1 cellular context compared by ENCODE assay signal in the genomic region with DNA sequence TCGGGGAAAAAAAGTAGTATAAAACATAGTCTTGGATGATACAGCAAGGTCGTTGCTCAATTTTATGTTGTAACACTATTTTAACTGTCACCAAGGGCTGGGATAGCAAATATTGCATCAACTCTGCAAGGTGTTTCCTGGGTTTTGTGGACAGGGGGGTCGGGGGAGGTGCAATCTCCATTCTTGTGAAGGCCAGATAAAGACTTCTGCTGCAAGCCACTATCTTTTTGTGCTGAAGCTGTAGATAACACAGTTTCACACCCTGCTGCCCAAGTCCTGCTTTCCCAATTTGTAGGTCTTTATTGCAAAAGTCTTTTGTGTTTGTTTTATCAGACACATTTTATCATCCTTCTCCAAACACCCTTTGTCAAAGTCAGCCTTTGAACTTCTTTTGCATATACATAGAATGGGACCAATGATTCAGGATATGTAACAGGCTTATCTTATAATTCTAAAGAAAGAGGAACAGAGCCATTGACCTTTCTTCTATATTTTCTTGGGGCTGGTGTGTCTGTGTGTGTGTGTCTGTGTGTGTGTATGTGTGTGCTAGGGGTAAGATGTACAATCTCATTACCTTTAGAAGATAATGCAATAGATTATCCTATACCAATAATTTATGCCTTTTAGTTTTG.
A peak's percentile ranks its signal among the peaks of the same experiment; 100 is the strongest.
TF ChIP-seq lines count a peak whose summit lies in the region.

No MANE protein-coding gene starts in this region.

TF ChIP-seq in K562, 482 proteins besides CTCF, POLR2A, EP300 and RAD21 (continued from another document and continues in another):
- TF ChIP-seq, protein P1, sequence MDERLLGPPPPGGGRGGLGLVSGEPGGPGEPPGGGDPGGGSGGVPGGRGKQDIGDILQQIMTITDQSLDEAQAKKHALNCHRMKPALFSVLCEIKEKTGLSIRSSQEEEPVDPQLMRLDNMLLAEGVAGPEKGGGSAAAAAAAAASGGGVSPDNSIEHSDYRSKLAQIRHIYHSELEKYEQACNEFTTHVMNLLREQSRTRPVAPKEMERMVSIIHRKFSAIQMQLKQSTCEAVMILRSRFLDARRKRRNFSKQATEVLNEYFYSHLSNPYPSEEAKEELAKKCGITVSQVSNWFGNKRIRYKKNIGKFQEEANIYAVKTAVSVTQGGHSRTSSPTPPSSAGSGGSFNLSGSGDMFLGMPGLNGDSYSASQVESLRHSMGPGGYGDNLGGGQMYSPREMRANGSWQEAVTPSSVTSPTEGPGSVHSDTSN (CRISPR knock-in tag; IDR thresholded peaks at IDR 0.05; ENCODE audit: low read depth) = no peak
- TF ChIP-seq, protein P1 (tag; conservative IDR thresholded peaks at IDR 0.05; ENCODE audit: low read depth) = peak; percentile 86
- TF ChIP-seq HOXB6 (CRISPR knock-in tag; IDR thresholded peaks at IDR 0.05; ENCODE audit: borderline replicate concordance) (0 out of 2 replicates have a peak, but pooled peaks have one; percentile 33), ZNF76 (CRISPR knock-in tag; IDR thresholded peaks at IDR 0.05; ENCODE audit: borderline replicate concordance) (peak; percentile 80; the same call in 1 of the 2 replicates), ZNF507 (tag; conservative IDR thresholded peaks at IDR 0.05) (no peak), EWSR1 (IDR thresholded peaks at IDR 0.05; ENCODE audit: borderline replicate concordance, low read depth, partially characterized antibody) (no peak), NR2C2 (CRISPR knock-in tag; IDR thresholded peaks at IDR 0.05) (0 out of 2 replicates have a peak, but pooled peaks have one; percentile 31), NR2C2 (tag; IDR thresholded peaks at IDR 0.05) (peak; percentile 90), EGR1 (conservative IDR thresholded peaks at IDR 0.05) (peak; percentile 66), ZNF121 (CRISPR knock-in tag; conservative IDR thresholded peaks at IDR 0.05) (no peak), ZNF586 (CRISPR knock-in tag; conservative IDR thresholded peaks at IDR 0.05) (0 out of 2 replicates have a peak, but pooled peaks have one; percentile 59), SOX6 (IDR thresholded peaks at IDR 0.05) (peak; percentile 100), ZNF134 (CRISPR knock-in tag; conservative IDR thresholded peaks at IDR 0.05) (peak; percentile 54), ZFPM2 (CRISPR knock-in tag; IDR thresholded peaks at IDR 0.05) (no peak), MYBL2 (IDR thresholded peaks at IDR 0.05; ENCODE audit: low read depth) (peak; percentile 55), MYBL2 (CRISPR knock-in tag; IDR thresholded peaks at IDR 0.05; ENCODE audit: borderline replicate concordance) (no peak), TSC22D4 (tag; IDR thresholded peaks at IDR 0.05) (no peak), SRF (CRISPR knock-in tag; IDR thresholded peaks at IDR 0.05) (peak in 1 of 2 experiments; percentile 69; a peak in 1 of 4 replicates), SRSF3 (IDR thresholded peaks at IDR 0.05; ENCODE audit: insufficient read depth, low read length) (no peak), DPF2 (IDR thresholded peaks at IDR 0.05) (peak; percentile 100), HMG20A (CRISPR knock-in tag; conservative IDR thresholded peaks at IDR 0.05) (no peak), KAT2B (IDR thresholded peaks at IDR 0.05; ENCODE audit: low read depth, low read length) (no peak), ZNF24 (IDR thresholded peaks at IDR 0.05) (peak; percentile 65), ZNF41 (CRISPR knock-in tag; conservative IDR thresholded peaks at IDR 0.05) (0 out of 2 replicates have a peak, but pooled peaks have one; percentile 57), ZNF239 (CRISPR knock-in tag; IDR thresholded peaks at IDR 0.05) (peak; percentile 59), ARID1B (IDR thresholded peaks at IDR 0.05) (peak; percentile 100), SNIP1 (IDR thresholded peaks at IDR 0.05; ENCODE audit: low read depth) (no peak), FOXK2 (conservative IDR thresholded peaks at IDR 0.05 in 1 of 2, IDR thresholded peaks at IDR 0.05 in 1 of 2; ENCODE audit: low read depth in 2 of 2) (peak; percentile 56 to 70; a peak in 3 of 4 replicates), E2F3 (CRISPR knock-in tag; IDR thresholded peaks at IDR 0.05) (peak; percentile 50; the same call in 1 of the 2 replicates), TAF1 (IDR thresholded peaks at IDR 0.05; ENCODE audit: control insufficient read depth, extremely low read depth, insufficient read depth, low read length, severe bottlenecking) (peak; percentile 35), TCF7 (IDR thresholded peaks at IDR 0.05; ENCODE audit: borderline replicate concordance) (peak; percentile 93), NR2C1 (IDR thresholded peaks at IDR 0.05) (peak; percentile 82), NR2C1 (tag; IDR thresholded peaks at IDR 0.05) (peak; percentile 90), KHSRP (IDR thresholded peaks at IDR 0.05) (peak; percentile 93; the same call in 1 of the 2 replicates), TCFL5 (CRISPR knock-in tag; conservative IDR thresholded peaks at IDR 0.05) (no peak; the same call in 1 of the 2 replicates), ZFP1 (CRISPR knock-in tag; IDR thresholded peaks at IDR 0.05) (no peak), HDAC3 (IDR thresholded peaks at IDR 0.05; ENCODE audit: borderline replicate concordance, partially characterized antibody) (peak; percentile 99), RBFOX2 (IDR thresholded peaks at IDR 0.05; ENCODE audit: low read depth, low read length) (peak; percentile 48; the same call in 1 of the 2 replicates), SRSF7 (optimal IDR thresholded peaks at IDR 0.05; ENCODE audit: low read depth, low read length) (no peak), JUN (IDR thresholded peaks at IDR 0.05; ENCODE audit: borderline replicate concordance, low read depth, low read length) (peak; percentile 94), JUN (CRISPR knock-in tag; IDR thresholded peaks at IDR 0.05; ENCODE audit: borderline replicate concordance) (no peak), ZNF79 (CRISPR knock-in tag; IDR thresholded peaks at IDR 0.05; ENCODE audit: low read depth) (0 out of 2 replicates have a peak, but pooled peaks have one; percentile 34), ARID2 (IDR thresholded peaks at IDR 0.05) (peak; percentile 43; the same call in 1 of the 2 replicates), ERF (CRISPR knock-in tag; IDR thresholded peaks at IDR 0.05) (peak; percentile 84)
- TF ChIP-seq, protein P2, sequence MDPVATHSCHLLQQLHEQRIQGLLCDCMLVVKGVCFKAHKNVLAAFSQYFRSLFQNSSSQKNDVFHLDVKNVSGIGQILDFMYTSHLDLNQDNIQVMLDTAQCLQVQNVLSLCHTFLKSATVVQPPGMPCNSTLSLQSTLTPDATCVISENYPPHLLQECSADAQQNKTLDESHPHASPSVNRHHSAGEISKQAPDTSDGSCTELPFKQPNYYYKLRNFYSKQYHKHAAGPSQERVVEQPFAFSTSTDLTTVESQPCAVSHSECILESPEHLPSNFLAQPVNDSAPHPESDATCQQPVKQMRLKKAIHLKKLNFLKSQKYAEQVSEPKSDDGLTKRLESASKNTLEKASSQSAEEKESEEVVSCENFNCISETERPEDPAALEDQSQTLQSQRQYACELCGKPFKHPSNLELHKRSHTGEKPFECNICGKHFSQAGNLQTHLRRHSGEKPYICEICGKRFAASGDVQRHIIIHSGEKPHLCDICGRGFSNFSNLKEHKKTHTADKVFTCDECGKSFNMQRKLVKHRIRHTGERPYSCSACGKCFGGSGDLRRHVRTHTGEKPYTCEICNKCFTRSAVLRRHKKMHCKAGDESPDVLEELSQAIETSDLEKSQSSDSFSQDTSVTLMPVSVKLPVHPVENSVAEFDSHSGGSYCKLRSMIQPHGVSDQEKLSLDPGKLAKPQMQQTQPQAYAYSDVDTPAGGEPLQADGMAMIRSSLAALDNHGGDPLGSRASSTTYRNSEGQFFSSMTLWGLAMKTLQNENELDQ (CRISPR knock-in tag; IDR thresholded peaks at IDR 0.05; ENCODE audit: borderline replicate concordance) = no peak
- TF ChIP-seq, protein P3, sequence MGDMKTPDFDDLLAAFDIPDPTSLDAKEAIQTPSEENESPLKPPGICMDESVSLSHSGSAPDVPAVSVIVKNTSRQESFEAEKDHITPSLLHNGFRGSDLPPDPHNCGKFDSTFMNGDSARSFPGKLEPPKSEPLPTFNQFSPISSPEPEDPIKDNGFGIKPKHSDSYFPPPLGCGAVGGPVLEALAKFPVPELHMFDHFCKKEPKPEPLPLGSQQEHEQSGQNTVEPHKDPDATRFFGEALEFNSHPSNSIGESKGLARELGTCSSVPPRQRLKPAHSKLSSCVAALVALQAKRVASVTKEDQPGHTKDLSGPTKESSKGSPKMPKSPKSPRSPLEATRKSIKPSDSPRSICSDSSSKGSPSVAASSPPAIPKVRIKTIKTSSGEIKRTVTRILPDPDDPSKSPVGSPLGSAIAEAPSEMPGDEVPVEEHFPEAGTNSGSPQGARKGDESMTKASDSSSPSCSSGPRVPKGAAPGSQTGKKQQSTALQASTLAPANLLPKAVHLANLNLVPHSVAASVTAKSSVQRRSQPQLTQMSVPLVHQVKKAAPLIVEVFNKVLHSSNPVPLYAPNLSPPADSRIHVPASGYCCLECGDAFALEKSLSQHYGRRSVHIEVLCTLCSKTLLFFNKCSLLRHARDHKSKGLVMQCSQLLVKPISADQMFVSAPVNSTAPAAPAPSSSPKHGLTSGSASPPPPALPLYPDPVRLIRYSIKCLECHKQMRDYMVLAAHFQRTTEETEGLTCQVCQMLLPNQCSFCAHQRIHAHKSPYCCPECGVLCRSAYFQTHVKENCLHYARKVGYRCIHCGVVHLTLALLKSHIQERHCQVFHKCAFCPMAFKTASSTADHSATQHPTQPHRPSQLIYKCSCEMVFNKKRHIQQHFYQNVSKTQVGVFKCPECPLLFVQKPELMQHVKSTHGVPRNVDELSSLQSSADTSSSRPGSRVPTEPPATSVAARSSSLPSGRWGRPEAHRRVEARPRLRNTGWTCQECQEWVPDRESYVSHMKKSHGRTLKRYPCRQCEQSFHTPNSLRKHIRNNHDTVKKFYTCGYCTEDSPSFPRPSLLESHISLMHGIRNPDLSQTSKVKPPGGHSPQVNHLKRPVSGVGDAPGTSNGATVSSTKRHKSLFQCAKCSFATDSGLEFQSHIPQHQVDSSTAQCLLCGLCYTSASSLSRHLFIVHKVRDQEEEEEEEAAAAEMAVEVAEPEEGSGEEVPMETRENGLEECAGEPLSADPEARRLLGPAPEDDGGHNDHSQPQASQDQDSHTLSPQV (IDR thresholded peaks at IDR 0.05) = 0 out of 2 replicates have a peak, but pooled peaks have one; percentile 61
- TF ChIP-seq, protein P4, sequence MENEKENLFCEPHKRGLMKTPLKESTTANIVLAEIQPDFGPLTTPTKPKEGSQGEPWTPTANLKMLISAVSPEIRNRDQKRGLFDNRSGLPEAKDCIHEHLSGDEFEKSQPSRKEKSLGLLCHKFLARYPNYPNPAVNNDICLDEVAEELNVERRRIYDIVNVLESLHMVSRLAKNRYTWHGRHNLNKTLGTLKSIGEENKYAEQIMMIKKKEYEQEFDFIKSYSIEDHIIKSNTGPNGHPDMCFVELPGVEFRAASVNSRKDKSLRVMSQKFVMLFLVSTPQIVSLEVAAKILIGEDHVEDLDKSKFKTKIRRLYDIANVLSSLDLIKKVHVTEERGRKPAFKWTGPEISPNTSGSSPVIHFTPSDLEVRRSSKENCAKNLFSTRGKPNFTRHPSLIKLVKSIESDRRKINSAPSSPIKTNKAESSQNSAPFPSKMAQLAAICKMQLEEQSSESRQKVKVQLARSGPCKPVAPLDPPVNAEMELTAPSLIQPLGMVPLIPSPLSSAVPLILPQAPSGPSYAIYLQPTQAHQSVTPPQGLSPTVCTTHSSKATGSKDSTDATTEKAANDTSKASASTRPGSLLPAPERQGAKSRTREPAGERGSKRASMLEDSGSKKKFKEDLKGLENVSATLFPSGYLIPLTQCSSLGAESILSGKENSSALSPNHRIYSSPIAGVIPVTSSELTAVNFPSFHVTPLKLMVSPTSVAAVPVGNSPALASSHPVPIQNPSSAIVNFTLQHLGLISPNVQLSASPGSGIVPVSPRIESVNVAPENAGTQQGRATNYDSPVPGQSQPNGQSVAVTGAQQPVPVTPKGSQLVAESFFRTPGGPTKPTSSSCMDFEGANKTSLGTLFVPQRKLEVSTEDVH (IDR thresholded peaks at IDR 0.05; ENCODE audit: low read depth, partially characterized antibody) = peak; percentile 66
- TF ChIP-seq, protein P5, sequence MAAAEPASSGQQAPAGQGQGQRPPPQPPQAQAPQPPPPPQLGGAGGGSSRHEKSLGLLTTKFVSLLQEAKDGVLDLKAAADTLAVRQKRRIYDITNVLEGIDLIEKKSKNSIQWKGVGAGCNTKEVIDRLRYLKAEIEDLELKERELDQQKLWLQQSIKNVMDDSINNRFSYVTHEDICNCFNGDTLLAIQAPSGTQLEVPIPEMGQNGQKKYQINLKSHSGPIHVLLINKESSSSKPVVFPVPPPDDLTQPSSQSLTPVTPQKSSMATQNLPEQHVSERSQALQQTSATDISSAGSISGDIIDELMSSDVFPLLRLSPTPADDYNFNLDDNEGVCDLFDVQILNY (CRISPR knock-in tag; IDR thresholded peaks at IDR 0.05) = 0 out of 2 replicates have a peak, but pooled peaks have one; percentile 52
- TF ChIP-seq, protein P6, sequence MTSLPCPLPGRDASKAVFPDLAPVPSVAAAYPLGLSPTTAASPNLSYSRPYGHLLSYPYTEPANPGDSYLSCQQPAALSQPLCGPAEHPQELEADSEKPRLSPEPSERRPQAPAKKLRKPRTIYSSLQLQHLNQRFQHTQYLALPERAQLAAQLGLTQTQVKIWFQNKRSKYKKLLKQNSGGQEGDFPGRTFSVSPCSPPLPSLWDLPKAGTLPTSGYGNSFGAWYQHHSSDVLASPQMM (CRISPR knock-in tag; IDR thresholded peaks at IDR 0.05) = no peak
- TF ChIP-seq, protein P7, sequence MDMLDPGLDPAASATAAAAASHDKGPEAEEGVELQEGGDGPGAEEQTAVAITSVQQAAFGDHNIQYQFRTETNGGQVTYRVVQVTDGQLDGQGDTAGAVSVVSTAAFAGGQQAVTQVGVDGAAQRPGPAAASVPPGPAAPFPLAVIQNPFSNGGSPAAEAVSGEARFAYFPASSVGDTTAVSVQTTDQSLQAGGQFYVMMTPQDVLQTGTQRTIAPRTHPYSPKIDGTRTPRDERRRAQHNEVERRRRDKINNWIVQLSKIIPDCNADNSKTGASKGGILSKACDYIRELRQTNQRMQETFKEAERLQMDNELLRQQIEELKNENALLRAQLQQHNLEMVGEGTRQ (CRISPR knock-in tag; IDR thresholded peaks at IDR 0.05) = no peak
